Comparison of ENCODE assay signal across 1 cellular context in genomic region chr1:112710586-112710985, GRCh38.
TF ChIP-seq lines count a peak whose summit lies in the region.

No MANE protein-coding gene starts in this region.

TF ChIP-seq in SK-N-SH treated with all-trans-retinoic acid at 6 μM for 48 hours, 23 proteins besides CTCF, POLR2A, EP300 and RAD21 (continued from another document):
- TF ChIP-seq TSHZ2 (CRISPR knock-in tag; IDR thresholded peaks at IDR 0.05) (no peak), RARB (CRISPR knock-in tag; IDR thresholded peaks at IDR 0.05) (no peak), TOX (CRISPR knock-in tag; IDR thresholded peaks at IDR 0.05; ENCODE audit: borderline replicate concordance) (no peak), TCF4 (CRISPR knock-in tag; IDR thresholded peaks at IDR 0.05; ENCODE audit: borderline replicate concordance) (no peak), CSRNP3 (CRISPR knock-in tag; IDR thresholded peaks at IDR 0.05) (no peak), ESRRG (CRISPR knock-in tag; IDR thresholded peaks at IDR 0.05) (no peak), PPARA (CRISPR knock-in tag; IDR thresholded peaks at IDR 0.05; ENCODE audit: borderline replicate concordance) (no peak), OSR1 (CRISPR knock-in tag; IDR thresholded peaks at IDR 0.05) (no peak), SNAI2 (CRISPR knock-in tag; IDR thresholded peaks at IDR 0.05) (no peak), CSDC2 (CRISPR knock-in tag; IDR thresholded peaks at IDR 0.05) (no peak), POU6F1 (CRISPR knock-in tag; IDR thresholded peaks at IDR 0.05; ENCODE audit: borderline replicate concordance, low read depth) (no peak)
